ENCODE assay signal across 11 cellular contexts in the genomic region with DNA sequence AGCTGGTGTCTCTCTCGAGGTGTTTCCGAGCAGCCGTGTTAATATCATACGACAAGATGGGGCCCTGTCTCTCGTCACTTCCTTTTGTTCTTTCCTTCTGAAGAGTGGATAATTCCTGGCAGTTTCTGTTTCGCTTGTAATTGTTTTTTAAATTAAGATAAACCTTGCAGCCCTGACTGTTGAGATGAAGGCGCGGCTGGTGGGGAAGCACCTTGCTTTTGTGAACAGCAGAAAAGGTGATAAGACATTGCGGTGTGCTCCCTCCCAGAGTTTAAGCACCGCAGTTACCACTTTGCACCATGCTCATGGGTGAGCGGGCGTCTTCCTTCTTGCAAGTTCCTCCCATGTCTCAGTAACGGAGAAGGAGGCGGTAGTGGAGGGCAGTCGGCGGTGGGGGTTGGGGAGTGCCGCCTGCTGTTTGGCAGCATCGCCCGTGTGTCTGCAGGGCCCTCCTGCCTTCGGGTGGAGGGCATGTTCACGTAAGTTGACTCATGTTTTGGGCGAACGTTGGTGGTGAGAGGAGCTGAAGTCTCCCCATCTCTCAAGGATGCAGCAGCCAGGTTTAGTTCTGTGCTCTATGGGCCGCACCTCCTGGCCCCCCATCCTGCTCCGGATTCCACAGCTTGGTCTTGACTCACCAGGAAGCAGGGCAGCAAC.
DNase-seq lines count a peak whose midpoint lies in the region; ATAC-seq lines count a peak whose summit lies in the region.
"Had no signal": no experiment of that assay in that cellular context is flagged by ENCODE, and none has a peak within 500 bp of the region (broad histone marks: within the 10 kb centered on the region; RNA-seq: fewer than 3 reads in every experiment).

No MANE protein-coding gene starts in this region.

- peaks cover 22% of the 10 kb centered on the region for H3K36me3 ChIP-seq in KOPT-K1 (ENCODE audit: insufficient read depth, low read length)
- no peaks in the 10 kb centered on the region for H3K36me3 ChIP-seq in iPS-18a (ENCODE audit: control insufficient read depth, low read depth, low read length)
- H3K36me3 ChIP-seq: stomach, WERI-Rb-1 had no signal

- no peak overlapping the region for H3K9ac ChIP-seq in iPS-18a (ENCODE audit: low read length)

- peaks cover 18% of the 10 kb centered on the region for H3K4me1 ChIP-seq in iPS-18a (ENCODE audit: control insufficient read depth, low read depth, low read length)
- H3K4me1 ChIP-seq: stomach had no signal

- peak; percentile 43 for DNase-seq in activated T-cell treated with anti-CD3 and anti-CD28 coated beads, Interleukin-2, amount 50 U/mL, for 1 hour
- DNase-seq in stimulated activated CD8-positive, alpha-beta memory T cell treated with anti-CD3 and anti-CD28 coated beads, Interleukin-12 subunit alpha, Interleukin-12 subunit beta, amount 100 ng/mL, for 1 hour (ENCODE audit: low read depth), result peak; percentile 22
- DNase-seq in COLO829 (ENCODE audit: low spot score), result no peak
- DNase-seq in NCI-H2171 (lab: John Stamatoyannopoulos, UW), result no peak
- DNase-seq in HT-29 (ENCODE audit: low spot score), result no peak
- DNase-seq: NCI-H446, stomach, WERI-Rb-1 had no signal

- H3K9me3 ChIP-seq in KOPT-K1 (ENCODE audit: insufficient read depth, low read length, poor library complexity, severe bottlenecking) (peaks cover 8% of the 10 kb centered on the region), iPS-18a (ENCODE audit: control insufficient read depth, low read depth, low read length) (no peaks in the 10 kb centered on the region)

- H3K27ac ChIP-seq in KOPT-K1 (ENCODE audit: low read depth, low read length, poor library complexity, severe bottlenecking) (peak overlapping the region; percentile 86), iPS-18a (ENCODE audit: low read length) (no peak overlapping the region)
- H3K27ac ChIP-seq: stomach, WERI-Rb-1 had no signal

- H3K27me3 ChIP-seq in iPS-18a (ENCODE audit: control insufficient read depth, insufficient read depth, low read length), result peaks cover 16% of the 10 kb centered on the region

- ATAC-seq in GM21737 (IDR thresholded peaks at IDR 0.05; ENCODE audit: unreplicated experiment), result no peak

- H3K4me3 ChIP-seq in iPS-18a (ENCODE audit: low read length), result peak overlapping the region; percentile 34

Comparison
In these comparisons a context has a peak if more than half of its experiments do, and no peak if none do; other contexts are left out.
1. DNase-seq: peak in activated T-cell treated with anti-CD3 and anti-CD28 coated beads, Interleukin-2, amount 50 U/mL, for 1 hour (single experiment) and stimulated activated CD8-positive, alpha-beta memory T cell treated with anti-CD3 and anti-CD28 coated beads, Interleukin-12 subunit alpha, Interleukin-12 subunit beta, amount 100 ng/mL, for 1 hour (single experiment); none in COLO829 (single experiment), NCI-H2171 (single experiment) and HT-29 (single experiment).